ENCODE assay signal across 30 cellular contexts in genomic region chr19:5592531-5592930, GRCh38. TPM values are rescaled to one million over a fixed set of nuclear protein-coding genes. Genes with fewer than 3 reads are reported as not detected.
"Had no signal": no experiment of that assay in that cellular context is flagged by ENCODE, and none has a peak within 500 bp of the region (broad histone marks: within the 10 kb centered on the region; RNA-seq: fewer than 3 reads in every experiment).

No MANE protein-coding gene starts in this region.

- H3K27ac ChIP-seq: ascending aorta, breast epithelium, cardiac muscle cell, esophagus squamous epithelium, gastroesophageal sphincter had no signal

- H3K9me3 ChIP-seq: ascending aorta, breast epithelium, esophagus squamous epithelium, gastroesophageal sphincter had no signal

- FAIRE-seq: colon had no signal

- DNase-seq: activated CD4-positive, alpha-beta memory T cell treated with anti-CD3 and anti-CD28 coated beads for 36 hours; activated CD4-positive, alpha-beta T cell treated with anti-CD3 and anti-CD28 coated beads for 36 hours; activated CD4-positive, alpha-beta T cell treated with anti-CD3 and anti-CD28 coated beads, Interleukin-2, amount 10 ng/mL, durations not matched to agents 24 days and 14 days; activated CD4-positive, CD25-positive, alpha-beta regulatory T cell; activated CD4-positive, CD25-positive, alpha-beta regulatory T cell treated with anti-CD3 and anti-CD28 coated beads, Interleukin-2, amount 50 U/mL, for 72 hours; activated CD8-positive, alpha-beta memory T cell treated with anti-CD3 and anti-CD28 coated beads, Interleukin-2, amount 10 ng/mL, durations not matched to agents 7 days and 5 days; activated CD8-positive, alpha-beta memory T cell treated with anti-CD3 and anti-CD28 coated beads, Interleukin-2, amount 50 U/mL, for 4 hours; activated CD8-positive, alpha-beta T cell treated with anti-CD3 and anti-CD28 coated beads, Interleukin-2, amount 10 ng/mL, durations not matched to agents 7 days and 5 days; activated gamma-delta T cell; activated naive CD4-positive, alpha-beta T cell; activated naive CD4-positive, alpha-beta T cell treated with anti-CD3 and anti-CD28 coated beads, Interleukin-2, amount 10 ng/mL, durations not matched to agents 7 days and 5 days; activated naive CD8-positive, alpha-beta T cell treated with anti-CD3 and anti-CD28 coated beads, Interleukin-2, amount 10 ng/mL, durations not matched to agents 7 days and 5 days; activated T-cell treated with anti-CD3 and anti-CD28 coated beads, Interleukin-2, amount 50 U/mL, for 1 hour; activated T-cell treated with anti-CD3 and anti-CD28 coated beads, Interleukin-2, amount 50 U/mL, for 48 hours; cortex of kidney; dermis blood vessel endothelial cell; effector CD4-positive, alpha-beta T cell; effector memory CD8-positive, alpha-beta T cell; erythroblast; esophagus squamous epithelium; foreskin melanocyte; T-helper 2 cell had no signal

- ATAC-seq: activated CD4-positive, alpha-beta T cell treated with anti-CD3 and anti-CD28 coated beads for 36 hours; activated CD8-positive, alpha-beta memory T cell treated with anti-CD3 and anti-CD28 coated beads, Interleukin-2, amount 10 ng/mL, durations not matched to agents 7 days and 5 days; activated CD8-positive, alpha-beta T cell treated with anti-CD3 and anti-CD28 coated beads, Interleukin-2, amount 10 ng/mL, durations not matched to agents 7 days and 5 days; activated naive CD4-positive, alpha-beta T cell treated with anti-CD3 and anti-CD28 coated beads, Interleukin-2, amount 50 U/mL, for 72 hours; effector memory CD8-positive, alpha-beta T cell; gastroesophageal sphincter had no signal

- H3K4me1 ChIP-seq: ascending aorta, breast epithelium, gastroesophageal sphincter had no signal

- H3K4me3 ChIP-seq: ascending aorta, breast epithelium, cardiac muscle cell, esophagus squamous epithelium, gastroesophageal sphincter had no signal

- H3K27me3 ChIP-seq: ascending aorta, breast epithelium, cardiac muscle cell, esophagus squamous epithelium, gastroesophageal sphincter had no signal

RNA-seq across cellular contexts. Expression of gene TINCR, which starts 24.8 kb away (rescaled TPM):
- total RNA-seq: ascending aorta, fibroblast of villous mesenchyme, glomerular endothelial cell had no signal
